In genomic region chr16:13921328-13921727, GRCh38 we compare ENCODE assay signal across 10 cellular contexts. TPM values are rescaled to one million over a fixed set of nuclear protein-coding genes. Genes with fewer than 3 reads are reported as not detected.
DNase-seq lines count a peak whose midpoint lies in the region; ATAC-seq and TF ChIP-seq lines count a peak whose summit lies in the region.
"Had no signal": no experiment of that assay in that cellular context is flagged by ENCODE, and none has a peak within 500 bp of the region (broad histone marks: within the 10 kb centered on the region; RNA-seq: fewer than 3 reads in every experiment).

No MANE protein-coding gene starts in this region.

- no peak for ATAC-seq in GM21390 (IDR thresholded peaks at IDR 0.05; ENCODE audit: unreplicated experiment)

- H3K9me3 ChIP-seq in SU-DHL-6 (ENCODE audit: insufficient read depth, low read length) = no peaks in the 10 kb centered on the region
- no peaks in the 10 kb centered on the region for H3K9me3 ChIP-seq in fibroblast of lung (ENCODE audit: control insufficient read depth, insufficient read depth, low read depth, low read length)
- no peaks in the 10 kb centered on the region for H3K9me3 ChIP-seq in smooth muscle cell (replicated peaks; ENCODE audit: low read depth)
- H3K9me3 ChIP-seq in esophagus muscularis mucosa = no peaks in the 10 kb centered on the region

- H3K4me3 ChIP-seq in SU-DHL-6 (ENCODE audit: insufficient read depth, low read length, poor library complexity, severe bottlenecking) (no peak overlapping the region), fibroblast of lung (replicated peaks in 1 of 4; ENCODE audit: control extremely low read depth in 1 of 4, insufficient read depth in 1 of 4, low read depth in 3 of 4, low read length in 4 of 4) (peak overlapping the region in 2 of 4 experiments; percentile 70 to 98), smooth muscle cell (no peak overlapping the region), esophagus muscularis mucosa (no peak overlapping the region)

- no peak for DNase-seq in activated naive CD4-positive, alpha-beta T cell treated with anti-CD3 and anti-CD28 coated beads for 36 hours
- DNase-seq in activated naive CD4-positive, alpha-beta T cell treated with anti-CD3 and anti-CD28 coated beads, Interleukin-2, amount 50 U/mL, for 16 hours = no peak
- DNase-seq in fibroblast of lung (ENCODE audit: low read depth in 2 of 2) (no peak), smooth muscle cell (lab: John Stamatoyannopoulos, UW; ENCODE audit: unreplicated experiment) (no peak), esophagus muscularis mucosa (ENCODE audit: extremely low spot score) (no peak), kidney tubule cell (ENCODE audit: low spot score) (no peak)
- DNase-seq: dermis blood vessel endothelial cell, NCI-H774 had no signal

- peaks cover 20% of the 10 kb centered on the region for H3K4me1 Mint-ChIP-seq in activated naive CD4-positive, alpha-beta T cell treated with anti-CD3 and anti-CD28 coated beads for 36 hours (ENCODE audit: low read depth)

- no peak overlapping the region for H3K27ac Mint-ChIP-seq in activated naive CD4-positive, alpha-beta T cell treated with anti-CD3 and anti-CD28 coated beads for 36 hours

- peaks cover 12% of the 10 kb centered on the region for H3K4me1 ChIP-seq in fibroblast of lung (ENCODE audit: control insufficient read depth, extremely low read depth, insufficient read depth, low read length)
- H3K4me1 ChIP-seq in smooth muscle cell (ENCODE audit: low read depth) = peaks cover 10% of the 10 kb centered on the region
- peaks cover 16 to 54% (median 46%) of the 10 kb centered on the region in 4 donors for H3K4me1 ChIP-seq in esophagus muscularis mucosa

- H3K9ac ChIP-seq in SU-DHL-6 (ENCODE audit: low read length) = peak overlapping the region; percentile 91
- H3K9ac ChIP-seq in fibroblast of lung (ENCODE audit: insufficient read depth, low read length) = no peak overlapping the region
- peak overlapping the region; percentile 77 for H3K9ac ChIP-seq in smooth muscle cell (ENCODE audit: low read depth)

- H2AFZ ChIP-seq in SU-DHL-6 (ENCODE audit: low read depth, low read length, severe bottlenecking) (no peak overlapping the region), fibroblast of lung (ENCODE audit: low read length) (no peak overlapping the region), smooth muscle cell (ENCODE audit: low read depth) (no peak overlapping the region)

- WGBS in smooth muscle cell (ENCODE audit: low lambda C conversion rate) = 77% methylated on average over 2 of the region's 2 CpGs
- WGBS in esophagus muscularis mucosa = 93% methylated on average over 2 of the region's 2 CpGs

- H3F3A ChIP-seq in SU-DHL-6 (ENCODE audit: insufficient read depth) (peaks cover 18% of the 10 kb centered on the region), smooth muscle cell (ENCODE audit: low read depth) (no peaks in the 10 kb centered on the region)

- H3K9me3 Mint-ChIP-seq in activated naive CD4-positive, alpha-beta T cell treated with anti-CD3 and anti-CD28 coated beads for 36 hours = no peaks in the 10 kb centered on the region

- H3K27me3 ChIP-seq in SU-DHL-6 (ENCODE audit: low read length) (no peaks in the 10 kb centered on the region), fibroblast of lung (ENCODE audit: control insufficient read depth, insufficient read depth, low read length) (no peaks in the 10 kb centered on the region), smooth muscle cell (ENCODE audit: low read depth) (no peaks in the 10 kb centered on the region), esophagus muscularis mucosa (no peaks in the 10 kb centered on the region)

- H3K36me3 ChIP-seq in SU-DHL-6 (ENCODE audit: low read length) (peaks cover under 1% of the 10 kb centered on the region; the same call in 1 of the 2 replicates), fibroblast of lung (ENCODE audit: control insufficient read depth, insufficient read depth, low read length) (peaks cover 1% of the 10 kb centered on the region), smooth muscle cell (ENCODE audit: low read depth) (no peaks in the 10 kb centered on the region), esophagus muscularis mucosa (peaks cover 0 to 30% (median 14%) of the 10 kb centered on the region in 4 donors)

- TF ChIP-seq POLR2A in esophagus muscularis mucosa (IDR thresholded peaks at IDR 0.05; ENCODE audit: low read depth) = no peak

- H3K36me3 Mint-ChIP-seq in activated naive CD4-positive, alpha-beta T cell treated with anti-CD3 and anti-CD28 coated beads for 36 hours (ENCODE audit: low read depth) = peaks cover 11% of the 10 kb centered on the region

- no peaks in the 10 kb centered on the region for H3K27me3 Mint-ChIP-seq in activated naive CD4-positive, alpha-beta T cell treated with anti-CD3 and anti-CD28 coated beads for 36 hours (ENCODE audit: low read depth)

- TF ChIP-seq EP300 in esophagus muscularis mucosa (IDR thresholded peaks at IDR 0.05) = no peak

- H3K4me3 Mint-ChIP-seq in activated naive CD4-positive, alpha-beta T cell treated with anti-CD3 and anti-CD28 coated beads for 36 hours = peak overlapping the region; percentile 91

- H4K20me1 ChIP-seq in SU-DHL-6 (ENCODE audit: low read depth, low read length) (no peaks in the 10 kb centered on the region), fibroblast of lung (ENCODE audit: control insufficient read depth, extremely low read depth, insufficient read depth, low read length) (no peaks in the 10 kb centered on the region), smooth muscle cell (ENCODE audit: low read depth) (no peaks in the 10 kb centered on the region)

- H3K27ac ChIP-seq in SU-DHL-6 (ENCODE audit: low read depth, low read length) (no peak overlapping the region), fibroblast of lung (ENCODE audit: insufficient read depth, low read length) (no peak overlapping the region), smooth muscle cell (ENCODE audit: low read depth) (no peak overlapping the region), esophagus muscularis mucosa (replicated peaks in 1 of 4) (peak overlapping the region in 1 of 4 donors; percentile 81)

- peaks cover 9% of the 10 kb centered on the region; the same call in 1 of the 2 replicates for H3K79me2 ChIP-seq in SU-DHL-6 (ENCODE audit: insufficient read depth, low read length)
- peaks cover 10% of the 10 kb centered on the region for H3K79me2 ChIP-seq in fibroblast of lung (ENCODE audit: control insufficient read depth, insufficient read depth, low read length)
- H3K79me2 ChIP-seq in smooth muscle cell (ENCODE audit: low read depth) = peaks cover 6% of the 10 kb centered on the region

- peak overlapping the region; percentile 72 for H3K4me2 ChIP-seq in SU-DHL-6 (ENCODE audit: low read depth, low read length, poor library complexity, severe bottlenecking)
- H3K4me2 ChIP-seq in fibroblast of lung (ENCODE audit: extremely low read depth, insufficient read depth, low read length) = peak overlapping the region; percentile 90
- peak overlapping the region; percentile 84 for H3K4me2 ChIP-seq in smooth muscle cell

- no peak for TF ChIP-seq CTCF in SU-DHL-6 (IDR thresholded peaks at IDR 0.05; ENCODE audit: insufficient read depth, low read length, poor library complexity, severe bottlenecking)
- no peak for TF ChIP-seq CTCF in fibroblast of lung (conservative IDR thresholded peaks at IDR 0.05 in 1 of 2, IDR thresholded peaks at IDR 0.05 in 1 of 2; ENCODE audit: low read depth in 1 of 2, low read length in 2 of 2)
- no peak for TF ChIP-seq CTCF in smooth muscle cell (IDR thresholded peaks at IDR 0.05; ENCODE audit: borderline replicate concordance, insufficient read depth, poor library complexity, severe bottlenecking)
- no peak for TF ChIP-seq CTCF in esophagus muscularis mucosa (IDR thresholded peaks at IDR 0.05)

- H3K9me2 ChIP-seq in SU-DHL-6 (replicated peaks; ENCODE audit: insufficient read depth, low read length) = no peaks in the 10 kb centered on the region

- CTCF ChIA-PET in activated naive CD4-positive, alpha-beta T cell treated with anti-CD3 and anti-CD28 coated beads for 36 hours (lab: Charles Lee) = no interaction called here

- intact Hi-C loops in activated naive CD4-positive, alpha-beta T cell treated with anti-CD3 and anti-CD28 coated beads for 36 hours (cut with micrococcal nuclease) = no loop called here
- intact Hi-C loops in esophagus muscularis mucosa (cut with DNase I) = loop anchor here (5.0 to 10.0 kb wide), 5 partner anchors 153 to 606 kb away; partner anchors contain the start of gene MRTFB

RNA-seq across cellular contexts. Expression of gene ERCC4, which starts 1.4 kb away (rescaled TPM):
- total RNA-seq in activated naive CD4-positive, alpha-beta T cell treated with anti-CD3 and anti-CD28 coated beads for 36 hours = 10 to 100 TPM; 10.3 to 10.7 TPM
- total RNA-seq in fibroblast of lung (9.5 and 10.6 TPM in 2 replicates), smooth muscle cell (10.3 and 10.6 TPM in 2 replicates), esophagus muscularis mucosa (1 to 10 TPM; 4.6 to 10.0 (median 8.6) TPM)
- polyA plus RNA-seq in fibroblast of lung (4.3 and 5.9 TPM in 2 replicates), smooth muscle cell (17.4 and 27.4 TPM in 2 replicates)
- 4.6 and 6.8 TPM in 2 replicates for polyA plus RNA-seq in fibroblast of lung (2012)
- 2.1 and 13.2 TPM in 2 replicates for polyA minus RNA-seq in fibroblast of lung (ENCODE audit: low replicate concordance)
